In the genomic region with DNA sequence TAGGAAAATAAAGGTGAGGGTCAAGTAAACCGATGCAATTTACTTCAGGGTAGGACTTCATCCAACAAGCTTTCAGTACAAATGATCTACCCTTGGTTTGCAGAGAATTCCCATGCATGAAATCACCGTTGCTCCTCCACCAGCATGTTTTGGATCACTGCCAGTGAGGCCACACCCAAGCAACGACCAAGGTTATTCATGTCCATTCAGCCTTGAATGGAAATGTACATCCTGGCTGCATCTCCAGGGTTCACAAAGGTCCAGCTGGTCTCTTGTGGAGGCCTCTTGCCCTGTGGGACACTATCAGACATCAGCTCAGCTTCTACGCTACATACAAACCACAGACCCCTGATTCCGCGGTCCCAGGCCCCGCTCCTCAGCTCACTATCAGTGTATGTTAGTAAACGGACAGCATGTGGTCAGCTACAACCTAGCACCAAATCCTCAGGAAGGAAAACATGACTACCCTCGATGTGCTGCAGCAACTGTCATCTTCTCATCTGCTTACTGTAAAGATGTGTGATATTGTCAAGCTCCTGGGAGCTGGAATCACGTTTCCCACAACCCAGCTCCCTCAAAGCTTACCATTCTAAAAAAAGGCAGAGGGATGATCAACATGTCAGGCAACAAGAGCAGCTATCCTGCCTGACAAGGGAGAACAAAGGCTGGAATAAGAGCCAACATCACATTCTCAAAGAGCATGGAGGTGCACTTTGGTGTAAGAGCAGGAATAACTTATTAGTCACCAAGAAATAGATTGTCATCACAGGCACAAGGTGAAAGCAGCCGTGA, we compare ENCODE assay signal across 1 cellular context.
TF ChIP-seq lines count a peak whose summit lies in the region.

No MANE protein-coding gene starts in this region.

TF ChIP-seq in A549, 52 proteins besides CTCF, POLR2A, EP300 and RAD21 (continued from another document):
- TF ChIP-seq E2F6 (IDR thresholded peaks at IDR 0.05; ENCODE audit: borderline replicate concordance, low read depth) (no peak), GATA3 (IDR thresholded peaks at IDR 0.05; ENCODE audit: borderline replicate concordance) (no peak), KDM5A (IDR thresholded peaks at IDR 0.05) (no peak), ZNF302 (CRISPR knock-in tag; IDR thresholded peaks at IDR 0.05) (no peak), HEYL (CRISPR knock-in tag; IDR thresholded peaks at IDR 0.05) (no peak), BHLHE40 (IDR thresholded peaks at IDR 0.05; ENCODE audit: low read depth, low read length) (no peak), FOSB (CRISPR knock-in tag; IDR thresholded peaks at IDR 0.05) (no peak), ZC3H11A (IDR thresholded peaks at IDR 0.05) (no peak), POLR2AphosphoS2 (conservative IDR thresholded peaks at IDR 0.05; ENCODE audit: low read length) (no peak)
- TF ChIP-seq, protein P1, sequence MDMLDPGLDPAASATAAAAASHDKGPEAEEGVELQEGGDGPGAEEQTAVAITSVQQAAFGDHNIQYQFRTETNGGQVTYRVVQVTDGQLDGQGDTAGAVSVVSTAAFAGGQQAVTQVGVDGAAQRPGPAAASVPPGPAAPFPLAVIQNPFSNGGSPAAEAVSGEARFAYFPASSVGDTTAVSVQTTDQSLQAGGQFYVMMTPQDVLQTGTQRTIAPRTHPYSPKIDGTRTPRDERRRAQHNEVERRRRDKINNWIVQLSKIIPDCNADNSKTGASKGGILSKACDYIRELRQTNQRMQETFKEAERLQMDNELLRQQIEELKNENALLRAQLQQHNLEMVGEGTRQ (IDR thresholded peaks at IDR 0.05) = no peak
